ENCODE assay signal across 1 cellular context in the genomic region with DNA sequence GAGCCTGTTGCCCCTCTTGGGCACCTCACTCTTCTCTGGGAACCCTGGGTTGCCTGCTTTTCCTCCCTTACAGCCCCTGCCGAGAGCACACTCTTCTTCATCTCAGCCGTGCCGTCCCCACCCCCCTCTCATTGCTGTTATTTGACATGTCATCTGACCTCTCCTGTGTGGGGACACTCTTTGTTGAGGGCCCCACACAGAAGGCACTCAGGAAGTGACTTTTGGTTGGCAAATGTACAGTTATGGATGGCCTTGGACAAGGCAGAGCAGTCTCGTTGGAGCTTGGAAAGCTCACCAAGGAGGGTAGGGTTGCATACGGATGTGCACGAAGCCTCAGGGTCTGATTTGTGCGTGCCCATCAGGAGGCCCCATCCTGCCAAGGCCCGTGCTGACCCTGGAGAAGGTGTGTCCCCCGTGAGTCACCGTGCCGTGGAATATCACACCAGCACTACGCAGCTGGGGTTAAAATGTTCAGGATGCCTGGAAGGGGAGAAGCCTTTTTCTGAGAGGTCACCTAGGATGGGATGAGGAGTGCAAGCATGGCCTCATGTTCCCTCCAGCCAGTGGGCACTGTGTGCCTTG.
TF ChIP-seq lines count a peak whose summit lies in the region.

No MANE protein-coding gene starts in this region.

TF ChIP-seq in HepG2, 621 proteins besides CTCF, POLR2A, EP300 and RAD21 (continued from another document and continues in another):
- TF ChIP-seq, protein P1, sequence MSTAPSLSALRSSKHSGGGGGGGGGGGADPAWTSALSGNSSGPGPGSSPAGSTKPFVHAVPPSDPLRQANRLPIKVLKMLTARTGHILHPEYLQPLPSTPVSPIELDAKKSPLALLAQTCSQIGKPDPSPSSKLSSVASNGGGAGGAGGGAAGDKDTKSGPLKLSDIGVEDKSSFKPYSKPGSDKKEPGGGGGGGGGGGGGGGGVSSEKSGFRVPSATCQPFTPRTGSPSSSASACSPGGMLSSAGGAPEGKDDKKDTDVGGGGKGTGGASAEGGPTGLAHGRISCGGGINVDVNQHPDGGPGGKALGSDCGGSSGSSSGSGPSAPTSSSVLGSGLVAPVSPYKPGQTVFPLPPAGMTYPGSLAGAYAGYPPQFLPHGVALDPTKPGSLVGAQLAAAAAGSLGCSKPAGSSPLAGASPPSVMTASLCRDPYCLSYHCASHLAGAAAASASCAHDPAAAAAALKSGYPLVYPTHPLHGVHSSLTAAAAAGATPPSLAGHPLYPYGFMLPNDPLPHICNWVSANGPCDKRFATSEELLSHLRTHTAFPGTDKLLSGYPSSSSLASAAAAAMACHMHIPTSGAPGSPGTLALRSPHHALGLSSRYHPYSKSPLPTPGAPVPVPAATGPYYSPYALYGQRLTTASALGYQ (CRISPR knock-in tag; IDR thresholded peaks at IDR 0.05) = no peak
- TF ChIP-seq, protein P2, sequence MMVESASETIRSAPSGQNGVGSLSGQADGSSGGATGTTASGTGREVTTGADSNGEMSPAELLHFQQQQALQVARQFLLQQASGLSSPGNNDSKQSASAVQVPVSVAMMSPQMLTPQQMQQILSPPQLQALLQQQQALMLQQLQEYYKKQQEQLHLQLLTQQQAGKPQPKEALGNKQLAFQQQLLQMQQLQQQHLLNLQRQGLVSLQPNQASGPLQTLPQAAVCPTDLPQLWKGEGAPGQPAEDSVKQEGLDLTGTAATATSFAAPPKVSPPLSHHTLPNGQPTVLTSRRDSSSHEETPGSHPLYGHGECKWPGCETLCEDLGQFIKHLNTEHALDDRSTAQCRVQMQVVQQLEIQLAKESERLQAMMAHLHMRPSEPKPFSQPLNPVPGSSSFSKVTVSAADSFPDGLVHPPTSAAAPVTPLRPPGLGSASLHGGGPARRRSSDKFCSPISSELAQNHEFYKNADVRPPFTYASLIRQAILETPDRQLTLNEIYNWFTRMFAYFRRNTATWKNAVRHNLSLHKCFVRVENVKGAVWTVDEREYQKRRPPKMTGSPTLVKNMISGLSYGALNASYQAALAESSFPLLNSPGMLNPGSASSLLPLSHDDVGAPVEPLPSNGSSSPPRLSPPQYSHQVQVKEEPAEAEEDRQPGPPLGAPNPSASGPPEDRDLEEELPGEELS (CRISPR knock-in tag; IDR thresholded peaks at IDR 0.05) = peak; percentile 37; the same call in 1 of the 2 replicates
- TF ChIP-seq GATA4 (IDR thresholded peaks at IDR 0.05; ENCODE audit: borderline replicate concordance, low read depth) (no peak), ZNF670 (CRISPR knock-in tag; IDR thresholded peaks at IDR 0.05; ENCODE audit: borderline replicate concordance) (no peak), PCBP1 (IDR thresholded peaks at IDR 0.05; ENCODE audit: borderline replicate concordance, low read depth, low read length) (no peak), HCFC1 (IDR thresholded peaks at IDR 0.05; ENCODE audit: low read depth, low read length) (no peak), RFX5 (IDR thresholded peaks at IDR 0.05; ENCODE audit: low read depth, low read length) (no peak), ZNF256 (CRISPR knock-in tag; conservative IDR thresholded peaks at IDR 0.05) (no peak), PHF21A (CRISPR knock-in tag; IDR thresholded peaks at IDR 0.05) (no peak), ZNF335 (CRISPR knock-in tag; IDR thresholded peaks at IDR 0.05) (no peak), ZFP36L1 (CRISPR knock-in tag; IDR thresholded peaks at IDR 0.05) (no peak), ZNF569 (CRISPR knock-in tag; IDR thresholded peaks at IDR 0.05; ENCODE audit: borderline replicate concordance) (no peak), ZNF230 (CRISPR knock-in tag; IDR thresholded peaks at IDR 0.05) (no peak), HOXA7 (CRISPR knock-in tag; IDR thresholded peaks at IDR 0.05) (no peak), FOXP1 (IDR thresholded peaks at IDR 0.05) (no peak), FOXP1 (CRISPR knock-in tag; IDR thresholded peaks at IDR 0.05) (peak; percentile 32; the same call in 1 of the 2 replicates), ZNF737 (CRISPR knock-in tag; IDR thresholded peaks at IDR 0.05; ENCODE audit: borderline replicate concordance) (no peak), KLF6 (CRISPR knock-in tag; IDR thresholded peaks at IDR 0.05) (no peak), FOXA3 (CRISPR knock-in tag; IDR thresholded peaks at IDR 0.05) (peak; percentile 58), SP5 (CRISPR knock-in tag; IDR thresholded peaks at IDR 0.05; ENCODE audit: borderline replicate concordance, low read depth) (no peak), MTA3 (CRISPR knock-in tag; IDR thresholded peaks at IDR 0.05) (no peak), ZNF180 (CRISPR knock-in tag; IDR thresholded peaks at IDR 0.05; ENCODE audit: borderline replicate concordance, low read depth) (no peak), ELF3 (CRISPR knock-in tag; IDR thresholded peaks at IDR 0.05) (0 out of 2 replicates have a peak, but pooled peaks have one; percentile 30), POGZ (CRISPR knock-in tag; IDR thresholded peaks at IDR 0.05) (peak; percentile 59; the same call in 1 of the 2 replicates), ETV6 (CRISPR knock-in tag; conservative IDR thresholded peaks at IDR 0.05) (no peak), KLF15 (CRISPR knock-in tag; IDR thresholded peaks at IDR 0.05; ENCODE audit: borderline replicate concordance) (no peak), NONO (IDR thresholded peaks at IDR 0.05) (no peak), NONO (CRISPR knock-in tag; conservative IDR thresholded peaks at IDR 0.05) (no peak), IKZF1 (IDR thresholded peaks at IDR 0.05) (no peak), JARID2 (CRISPR knock-in tag; IDR thresholded peaks at IDR 0.05; ENCODE audit: insufficient replicate concordance) (no peak), SETDB1 (CRISPR knock-in tag; IDR thresholded peaks at IDR 0.05; ENCODE audit: borderline replicate concordance) (no peak), ZFY (CRISPR knock-in tag; IDR thresholded peaks at IDR 0.05) (no peak)
- TF ChIP-seq, protein P3, sequence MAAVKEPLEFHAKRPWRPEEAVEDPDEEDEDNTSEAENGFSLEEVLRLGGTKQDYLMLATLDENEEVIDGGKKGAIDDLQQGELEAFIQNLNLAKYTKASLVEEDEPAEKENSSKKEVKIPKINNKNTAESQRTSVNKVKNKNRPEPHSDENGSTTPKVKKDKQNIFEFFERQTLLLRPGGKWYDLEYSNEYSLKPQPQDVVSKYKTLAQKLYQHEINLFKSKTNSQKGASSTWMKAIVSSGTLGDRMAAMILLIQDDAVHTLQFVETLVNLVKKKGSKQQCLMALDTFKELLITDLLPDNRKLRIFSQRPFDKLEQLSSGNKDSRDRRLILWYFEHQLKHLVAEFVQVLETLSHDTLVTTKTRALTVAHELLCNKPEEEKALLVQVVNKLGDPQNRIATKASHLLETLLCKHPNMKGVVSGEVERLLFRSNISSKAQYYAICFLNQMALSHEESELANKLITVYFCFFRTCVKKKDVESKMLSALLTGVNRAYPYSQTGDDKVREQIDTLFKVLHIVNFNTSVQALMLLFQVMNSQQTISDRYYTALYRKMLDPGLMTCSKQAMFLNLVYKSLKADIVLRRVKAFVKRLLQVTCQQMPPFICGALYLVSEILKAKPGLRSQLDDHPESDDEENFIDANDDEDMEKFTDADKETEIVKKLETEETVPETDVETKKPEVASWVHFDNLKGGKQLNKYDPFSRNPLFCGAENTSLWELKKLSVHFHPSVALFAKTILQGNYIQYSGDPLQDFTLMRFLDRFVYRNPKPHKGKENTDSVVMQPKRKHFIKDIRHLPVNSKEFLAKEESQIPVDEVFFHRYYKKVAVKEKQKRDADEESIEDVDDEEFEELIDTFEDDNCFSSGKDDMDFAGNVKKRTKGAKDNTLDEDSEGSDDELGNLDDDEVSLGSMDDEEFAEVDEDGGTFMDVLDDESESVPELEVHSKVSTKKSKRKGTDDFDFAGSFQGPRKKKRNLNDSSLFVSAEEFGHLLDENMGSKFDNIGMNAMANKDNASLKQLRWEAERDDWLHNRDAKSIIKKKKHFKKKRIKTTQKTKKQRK (IDR thresholded peaks at IDR 0.05; ENCODE audit: low read length) = no peak
- TF ChIP-seq, protein P4, sequence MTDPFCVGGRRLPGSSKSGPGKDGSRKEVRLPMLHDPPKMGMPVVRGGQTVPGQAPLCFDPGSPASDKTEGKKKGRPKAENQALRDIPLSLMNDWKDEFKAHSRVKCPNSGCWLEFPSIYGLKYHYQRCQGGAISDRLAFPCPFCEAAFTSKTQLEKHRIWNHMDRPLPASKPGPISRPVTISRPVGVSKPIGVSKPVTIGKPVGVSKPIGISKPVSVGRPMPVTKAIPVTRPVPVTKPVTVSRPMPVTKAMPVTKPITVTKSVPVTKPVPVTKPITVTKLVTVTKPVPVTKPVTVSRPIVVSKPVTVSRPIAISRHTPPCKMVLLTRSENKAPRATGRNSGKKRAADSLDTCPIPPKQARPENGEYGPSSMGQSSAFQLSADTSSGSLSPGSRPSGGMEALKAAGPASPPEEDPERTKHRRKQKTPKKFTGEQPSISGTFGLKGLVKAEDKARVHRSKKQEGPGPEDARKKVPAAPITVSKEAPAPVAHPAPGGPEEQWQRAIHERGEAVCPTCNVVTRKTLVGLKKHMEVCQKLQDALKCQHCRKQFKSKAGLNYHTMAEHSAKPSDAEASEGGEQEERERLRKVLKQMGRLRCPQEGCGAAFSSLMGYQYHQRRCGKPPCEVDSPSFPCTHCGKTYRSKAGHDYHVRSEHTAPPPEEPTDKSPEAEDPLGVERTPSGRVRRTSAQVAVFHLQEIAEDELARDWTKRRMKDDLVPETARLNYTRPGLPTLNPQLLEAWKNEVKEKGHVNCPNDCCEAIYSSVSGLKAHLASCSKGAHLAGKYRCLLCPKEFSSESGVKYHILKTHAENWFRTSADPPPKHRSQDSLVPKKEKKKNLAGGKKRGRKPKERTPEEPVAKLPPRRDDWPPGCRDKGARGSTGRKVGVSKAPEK (CRISPR knock-in tag; IDR thresholded peaks at IDR 0.05; ENCODE audit: borderline replicate concordance) = no peak
- TF ChIP-seq, protein P5, sequence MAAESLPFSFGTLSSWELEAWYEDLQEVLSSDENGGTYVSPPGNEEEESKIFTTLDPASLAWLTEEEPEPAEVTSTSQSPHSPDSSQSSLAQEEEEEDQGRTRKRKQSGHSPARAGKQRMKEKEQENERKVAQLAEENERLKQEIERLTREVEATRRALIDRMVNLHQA (CRISPR knock-in tag; IDR thresholded peaks at IDR 0.05) = no peak
- TF ChIP-seq, protein P6, sequence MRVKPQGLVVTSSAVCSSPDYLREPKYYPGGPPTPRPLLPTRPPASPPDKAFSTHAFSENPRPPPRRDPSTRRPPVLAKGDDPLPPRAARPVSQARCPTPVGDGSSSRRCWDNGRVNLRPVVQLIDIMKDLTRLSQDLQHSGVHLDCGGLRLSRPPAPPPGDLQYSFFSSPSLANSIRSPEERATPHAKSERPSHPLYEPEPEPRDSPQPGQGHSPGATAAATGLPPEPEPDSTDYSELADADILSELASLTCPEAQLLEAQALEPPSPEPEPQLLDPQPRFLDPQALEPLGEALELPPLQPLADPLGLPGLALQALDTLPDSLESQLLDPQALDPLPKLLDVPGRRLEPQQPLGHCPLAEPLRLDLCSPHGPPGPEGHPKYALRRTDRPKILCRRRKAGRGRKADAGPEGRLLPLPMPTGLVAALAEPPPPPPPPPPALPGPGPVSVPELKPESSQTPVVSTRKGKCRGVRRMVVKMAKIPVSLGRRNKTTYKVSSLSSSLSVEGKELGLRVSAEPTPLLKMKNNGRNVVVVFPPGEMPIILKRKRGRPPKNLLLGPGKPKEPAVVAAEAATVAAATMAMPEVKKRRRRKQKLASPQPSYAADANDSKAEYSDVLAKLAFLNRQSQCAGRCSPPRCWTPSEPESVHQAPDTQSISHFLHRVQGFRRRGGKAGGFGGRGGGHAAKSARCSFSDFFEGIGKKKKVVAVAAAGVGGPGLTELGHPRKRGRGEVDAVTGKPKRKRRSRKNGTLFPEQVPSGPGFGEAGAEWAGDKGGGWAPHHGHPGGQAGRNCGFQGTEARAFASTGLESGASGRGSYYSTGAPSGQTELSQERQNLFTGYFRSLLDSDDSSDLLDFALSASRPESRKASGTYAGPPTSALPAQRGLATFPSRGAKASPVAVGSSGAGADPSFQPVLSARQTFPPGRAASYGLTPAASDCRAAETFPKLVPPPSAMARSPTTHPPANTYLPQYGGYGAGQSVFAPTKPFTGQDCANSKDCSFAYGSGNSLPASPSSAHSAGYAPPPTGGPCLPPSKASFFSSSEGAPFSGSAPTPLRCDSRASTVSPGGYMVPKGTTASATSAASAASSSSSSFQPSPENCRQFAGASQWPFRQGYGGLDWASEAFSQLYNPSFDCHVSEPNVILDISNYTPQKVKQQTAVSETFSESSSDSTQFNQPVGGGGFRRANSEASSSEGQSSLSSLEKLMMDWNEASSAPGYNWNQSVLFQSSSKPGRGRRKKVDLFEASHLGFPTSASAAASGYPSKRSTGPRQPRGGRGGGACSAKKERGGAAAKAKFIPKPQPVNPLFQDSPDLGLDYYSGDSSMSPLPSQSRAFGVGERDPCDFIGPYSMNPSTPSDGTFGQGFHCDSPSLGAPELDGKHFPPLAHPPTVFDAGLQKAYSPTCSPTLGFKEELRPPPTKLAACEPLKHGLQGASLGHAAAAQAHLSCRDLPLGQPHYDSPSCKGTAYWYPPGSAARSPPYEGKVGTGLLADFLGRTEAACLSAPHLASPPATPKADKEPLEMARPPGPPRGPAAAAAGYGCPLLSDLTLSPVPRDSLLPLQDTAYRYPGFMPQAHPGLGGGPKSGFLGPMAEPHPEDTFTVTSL (CRISPR knock-in tag; IDR thresholded peaks at IDR 0.05; ENCODE audit: borderline replicate concordance) = no peak
- TF ChIP-seq, protein P7, sequence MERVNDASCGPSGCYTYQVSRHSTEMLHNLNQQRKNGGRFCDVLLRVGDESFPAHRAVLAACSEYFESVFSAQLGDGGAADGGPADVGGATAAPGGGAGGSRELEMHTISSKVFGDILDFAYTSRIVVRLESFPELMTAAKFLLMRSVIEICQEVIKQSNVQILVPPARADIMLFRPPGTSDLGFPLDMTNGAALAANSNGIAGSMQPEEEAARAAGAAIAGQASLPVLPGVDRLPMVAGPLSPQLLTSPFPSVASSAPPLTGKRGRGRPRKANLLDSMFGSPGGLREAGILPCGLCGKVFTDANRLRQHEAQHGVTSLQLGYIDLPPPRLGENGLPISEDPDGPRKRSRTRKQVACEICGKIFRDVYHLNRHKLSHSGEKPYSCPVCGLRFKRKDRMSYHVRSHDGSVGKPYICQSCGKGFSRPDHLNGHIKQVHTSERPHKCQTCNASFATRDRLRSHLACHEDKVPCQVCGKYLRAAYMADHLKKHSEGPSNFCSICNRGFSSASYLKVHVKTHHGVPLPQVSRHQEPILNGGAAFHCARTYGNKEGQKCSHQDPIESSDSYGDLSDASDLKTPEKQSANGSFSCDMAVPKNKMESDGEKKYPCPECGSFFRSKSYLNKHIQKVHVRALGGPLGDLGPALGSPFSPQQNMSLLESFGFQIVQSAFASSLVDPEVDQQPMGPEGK (CRISPR knock-in tag; IDR thresholded peaks at IDR 0.05) = peak; percentile 83
- TF ChIP-seq, protein P8, sequence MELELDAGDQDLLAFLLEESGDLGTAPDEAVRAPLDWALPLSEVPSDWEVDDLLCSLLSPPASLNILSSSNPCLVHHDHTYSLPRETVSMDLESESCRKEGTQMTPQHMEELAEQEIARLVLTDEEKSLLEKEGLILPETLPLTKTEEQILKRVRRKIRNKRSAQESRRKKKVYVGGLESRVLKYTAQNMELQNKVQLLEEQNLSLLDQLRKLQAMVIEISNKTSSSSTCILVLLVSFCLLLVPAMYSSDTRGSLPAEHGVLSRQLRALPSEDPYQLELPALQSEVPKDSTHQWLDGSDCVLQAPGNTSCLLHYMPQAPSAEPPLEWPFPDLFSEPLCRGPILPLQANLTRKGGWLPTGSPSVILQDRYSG (CRISPR knock-in tag; IDR thresholded peaks at IDR 0.05) = no peak
- TF ChIP-seq, protein P9, sequence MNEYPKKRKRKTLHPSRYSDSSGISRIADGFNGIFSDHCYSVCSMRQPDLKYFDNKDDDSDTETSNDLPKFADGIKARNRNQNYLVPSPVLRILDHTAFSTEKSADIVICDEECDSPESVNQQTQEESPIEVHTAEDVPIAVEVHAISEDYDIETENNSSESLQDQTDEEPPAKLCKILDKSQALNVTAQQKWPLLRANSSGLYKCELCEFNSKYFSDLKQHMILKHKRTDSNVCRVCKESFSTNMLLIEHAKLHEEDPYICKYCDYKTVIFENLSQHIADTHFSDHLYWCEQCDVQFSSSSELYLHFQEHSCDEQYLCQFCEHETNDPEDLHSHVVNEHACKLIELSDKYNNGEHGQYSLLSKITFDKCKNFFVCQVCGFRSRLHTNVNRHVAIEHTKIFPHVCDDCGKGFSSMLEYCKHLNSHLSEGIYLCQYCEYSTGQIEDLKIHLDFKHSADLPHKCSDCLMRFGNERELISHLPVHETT (CRISPR knock-in tag; conservative IDR thresholded peaks at IDR 0.05) = no peak
